ENCODE assay signal across 2 cellular contexts in genomic region chr17:67534941-67535340, GRCh38.
TF ChIP-seq lines count a peak whose summit lies in the region.

No MANE protein-coding gene starts in this region.

TF ChIP-seq in WTC11, 78 proteins besides CTCF, POLR2A, EP300 and RAD21:
- TF ChIP-seq ZMAT4 (CRISPR knock-in tag; IDR thresholded peaks at IDR 0.05) = no peak
- no peak for TF ChIP-seq SOX15 (CRISPR knock-in tag; IDR thresholded peaks at IDR 0.05)

TF ChIP-seq in endothelial cell of umbilical vein, 7 proteins besides CTCF, POLR2A, EP300 and RAD21:
- no peak for TF ChIP-seq GATA2 (IDR thresholded peaks at IDR 0.05; ENCODE audit: insufficient read depth, insufficient read length, low read depth, low read length)
- no peak for TF ChIP-seq MYC (IDR thresholded peaks at IDR 0.05; ENCODE audit: low read depth, low read length)
- TF ChIP-seq FOS (IDR thresholded peaks at IDR 0.05; ENCODE audit: borderline replicate concordance, insufficient read depth, low read length) = no peak
- TF ChIP-seq MAX (IDR thresholded peaks at IDR 0.05; ENCODE audit: insufficient read depth, insufficient read length) = no peak
- no peak for TF ChIP-seq EZH2 (IDR thresholded peaks at IDR 0.05; ENCODE audit: borderline replicate concordance, low read depth, low read length, severe bottlenecking)
- TF ChIP-seq POLR2AphosphoS5 (IDR thresholded peaks at IDR 0.05; ENCODE audit: insufficient read depth, low read depth, low read length) = no peak
- TF ChIP-seq JUN (IDR thresholded peaks at IDR 0.05; ENCODE audit: borderline replicate concordance, insufficient read depth, insufficient read length, low read depth) = no peak
TF ChIP-seq in endothelial cell of umbilical vein: peak in this region for 0.
